2 cellular contexts compared by ENCODE assay signal in genomic region chr4:61478340-61478739, GRCh38.
TF ChIP-seq lines count a peak whose summit lies in the region.

No MANE protein-coding gene starts in this region.

TF ChIP-seq in SK-N-SH, 30 proteins besides CTCF, POLR2A, EP300 and RAD21 (continued from another document):
- TF ChIP-seq, protein P1, sequence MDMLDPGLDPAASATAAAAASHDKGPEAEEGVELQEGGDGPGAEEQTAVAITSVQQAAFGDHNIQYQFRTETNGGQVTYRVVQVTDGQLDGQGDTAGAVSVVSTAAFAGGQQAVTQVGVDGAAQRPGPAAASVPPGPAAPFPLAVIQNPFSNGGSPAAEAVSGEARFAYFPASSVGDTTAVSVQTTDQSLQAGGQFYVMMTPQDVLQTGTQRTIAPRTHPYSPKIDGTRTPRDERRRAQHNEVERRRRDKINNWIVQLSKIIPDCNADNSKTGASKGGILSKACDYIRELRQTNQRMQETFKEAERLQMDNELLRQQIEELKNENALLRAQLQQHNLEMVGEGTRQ (IDR thresholded peaks at IDR 0.05; ENCODE audit: borderline replicate concordance, low read depth, low read length): no peak
- no peak for TF ChIP-seq MEF2A (IDR thresholded peaks at IDR 0.05; ENCODE audit: borderline replicate concordance, low read depth)
- TF ChIP-seq YY1 (IDR thresholded peaks at IDR 0.05; ENCODE audit: low read depth): no peak
- no peak for TF ChIP-seq ZBTB33 (IDR thresholded peaks at IDR 0.05; ENCODE audit: borderline replicate concordance, low read depth)
- no peak for TF ChIP-seq GABPA (IDR thresholded peaks at IDR 0.05; ENCODE audit: low read depth)
- no peak for TF ChIP-seq SMC3 (IDR thresholded peaks at IDR 0.05; ENCODE audit: low read depth, low read length)
- TF ChIP-seq MXI1 (IDR thresholded peaks at IDR 0.05; ENCODE audit: low read depth, low read length): no peak
- no peak for TF ChIP-seq NRF1 (IDR thresholded peaks at IDR 0.05; ENCODE audit: low read depth, low read length)
- TF ChIP-seq EZH2phosphoT487 (IDR thresholded peaks at IDR 0.05; ENCODE audit: borderline replicate concordance, low read depth): no peak
TF ChIP-seq in SK-N-SH: peak in this region for 0.

TF ChIP-seq in SK-N-SH treated with all-trans-retinoic acid at 6 μM for 48 hours, 23 proteins besides CTCF, POLR2A, EP300 and RAD21 (continued from another document):
- TF ChIP-seq, protein P2, sequence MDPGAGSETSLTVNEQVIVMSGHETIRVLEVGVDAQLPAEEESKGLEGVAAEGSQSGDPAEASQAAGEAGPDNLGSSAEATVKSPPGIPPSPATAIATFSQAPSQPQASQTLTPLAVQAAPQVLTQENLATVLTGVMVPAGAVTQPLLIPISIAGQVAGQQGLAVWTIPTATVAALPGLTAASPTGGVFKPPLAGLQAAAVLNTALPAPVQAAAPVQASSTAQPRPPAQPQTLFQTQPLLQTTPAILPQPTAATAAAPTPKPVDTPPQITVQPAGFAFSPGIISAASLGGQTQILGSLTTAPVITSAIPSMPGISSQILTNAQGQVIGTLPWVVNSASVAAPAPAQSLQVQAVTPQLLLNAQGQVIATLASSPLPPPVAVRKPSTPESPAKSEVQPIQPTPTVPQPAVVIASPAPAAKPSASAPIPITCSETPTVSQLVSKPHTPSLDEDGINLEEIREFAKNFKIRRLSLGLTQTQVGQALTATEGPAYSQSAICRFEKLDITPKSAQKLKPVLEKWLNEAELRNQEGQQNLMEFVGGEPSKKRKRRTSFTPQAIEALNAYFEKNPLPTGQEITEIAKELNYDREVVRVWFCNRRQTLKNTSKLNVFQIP (CRISPR knock-in tag; IDR thresholded peaks at IDR 0.05; ENCODE audit: borderline replicate concordance, low read depth): no peak
- TF ChIP-seq, protein P3, sequence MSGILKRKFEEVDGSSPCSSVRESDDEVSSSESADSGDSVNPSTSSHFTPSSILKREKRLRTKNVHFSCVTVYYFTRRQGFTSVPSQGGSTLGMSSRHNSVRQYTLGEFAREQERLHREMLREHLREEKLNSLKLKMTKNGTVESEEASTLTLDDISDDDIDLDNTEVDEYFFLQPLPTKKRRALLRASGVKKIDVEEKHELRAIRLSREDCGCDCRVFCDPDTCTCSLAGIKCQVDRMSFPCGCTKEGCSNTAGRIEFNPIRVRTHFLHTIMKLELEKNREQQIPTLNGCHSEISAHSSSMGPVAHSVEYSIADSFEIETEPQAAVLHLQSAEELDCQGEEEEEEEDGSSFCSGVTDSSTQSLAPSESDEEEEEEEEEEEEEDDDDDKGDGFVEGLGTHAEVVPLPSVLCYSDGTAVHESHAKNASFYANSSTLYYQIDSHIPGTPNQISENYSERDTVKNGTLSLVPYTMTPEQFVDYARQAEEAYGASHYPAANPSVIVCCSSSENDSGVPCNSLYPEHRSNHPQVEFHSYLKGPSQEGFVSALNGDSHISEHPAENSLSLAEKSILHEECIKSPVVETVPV (CRISPR knock-in tag; IDR thresholded peaks at IDR 0.05): 0 out of 2 replicates have a peak, but pooled peaks have one; percentile 18
- TF ChIP-seq TOX (CRISPR knock-in tag; IDR thresholded peaks at IDR 0.05; ENCODE audit: borderline replicate concordance) (no peak), ZNF70 (CRISPR knock-in tag; IDR thresholded peaks at IDR 0.05) (no peak), ZC3H10 (CRISPR knock-in tag; IDR thresholded peaks at IDR 0.05) (no peak)
- TF ChIP-seq, protein P4, sequence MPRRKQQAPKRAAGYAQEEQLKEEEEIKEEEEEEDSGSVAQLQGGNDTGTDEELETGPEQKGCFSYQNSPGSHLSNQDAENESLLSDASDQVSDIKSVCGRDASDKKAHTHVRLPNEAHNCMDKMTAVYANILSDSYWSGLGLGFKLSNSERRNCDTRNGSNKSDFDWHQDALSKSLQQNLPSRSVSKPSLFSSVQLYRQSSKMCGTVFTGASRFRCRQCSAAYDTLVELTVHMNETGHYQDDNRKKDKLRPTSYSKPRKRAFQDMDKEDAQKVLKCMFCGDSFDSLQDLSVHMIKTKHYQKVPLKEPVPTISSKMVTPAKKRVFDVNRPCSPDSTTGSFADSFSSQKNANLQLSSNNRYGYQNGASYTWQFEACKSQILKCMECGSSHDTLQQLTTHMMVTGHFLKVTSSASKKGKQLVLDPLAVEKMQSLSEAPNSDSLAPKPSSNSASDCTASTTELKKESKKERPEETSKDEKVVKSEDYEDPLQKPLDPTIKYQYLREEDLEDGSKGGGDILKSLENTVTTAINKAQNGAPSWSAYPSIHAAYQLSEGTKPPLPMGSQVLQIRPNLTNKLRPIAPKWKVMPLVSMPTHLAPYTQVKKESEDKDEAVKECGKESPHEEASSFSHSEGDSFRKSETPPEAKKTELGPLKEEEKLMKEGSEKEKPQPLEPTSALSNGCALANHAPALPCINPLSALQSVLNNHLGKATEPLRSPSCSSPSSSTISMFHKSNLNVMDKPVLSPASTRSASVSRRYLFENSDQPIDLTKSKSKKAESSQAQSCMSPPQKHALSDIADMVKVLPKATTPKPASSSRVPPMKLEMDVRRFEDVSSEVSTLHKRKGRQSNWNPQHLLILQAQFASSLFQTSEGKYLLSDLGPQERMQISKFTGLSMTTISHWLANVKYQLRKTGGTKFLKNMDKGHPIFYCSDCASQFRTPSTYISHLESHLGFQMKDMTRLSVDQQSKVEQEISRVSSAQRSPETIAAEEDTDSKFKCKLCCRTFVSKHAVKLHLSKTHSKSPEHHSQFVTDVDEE (CRISPR knock-in tag; IDR thresholded peaks at IDR 0.05): no peak; the same call in 1 of the 2 replicates
TF ChIP-seq in SK-N-SH treated with all-trans-retinoic acid at 6 μM for 48 hours: peak in this region for 6.
